In genomic region chr2:185689906-185690539, GRCh38 we compare ENCODE assay signal across 16 cellular contexts. TPM values are rescaled to one million over a fixed set of nuclear protein-coding genes. Genes with fewer than 3 reads are reported as not detected.
DNase-seq lines count a peak whose midpoint lies in the region.
"Had no signal": no experiment of that assay in that cellular context is flagged by ENCODE, and none has a peak within 500 bp of the region (broad histone marks: within the 10 kb centered on the region; RNA-seq: fewer than 3 reads in every experiment).

No MANE protein-coding gene starts in this region.

- H3K9me3 ChIP-seq in mesenchymal stem cell (ENCODE audit: control insufficient read depth, low read length): no peaks in the 10 kb centered on the region
- H3K9me3 ChIP-seq: gastroesophageal sphincter, thoracic aorta had no signal

- H2BK120ac ChIP-seq in mesenchymal stem cell (ENCODE audit: low read depth, low read length): no peak overlapping the region

- H3K4me3 ChIP-seq in ACC112 (ENCODE audit: low read depth, low read length) (0 out of 2 replicates have a peak overlapping the region, but pooled peaks have one; percentile 24), mesenchymal stem cell (ENCODE audit: insufficient read depth in 1 of 2, low read depth in 1 of 2, low read length in 2 of 2) (no peak overlapping the region)
- H3K4me3 ChIP-seq: coronary artery, gastroesophageal sphincter, thoracic aorta had no signal

- no peak overlapping the region for H3K4ac ChIP-seq in mesenchymal stem cell (ENCODE audit: low read depth in 1 of 2, low read length in 2 of 2)

- H3K79me1 ChIP-seq in mesenchymal stem cell (replicated peaks; ENCODE audit: low read length, poor library complexity, severe bottlenecking): peaks cover 6% of the 10 kb centered on the region

- H3K4me1 ChIP-seq in ACC112 (ENCODE audit: control insufficient read depth, insufficient read depth, low read length, unreplicated experiment): peaks cover 3% of the 10 kb centered on the region
- no peaks in the 10 kb centered on the region for H3K4me1 ChIP-seq in mesenchymal stem cell (ENCODE audit: control insufficient read depth, insufficient read depth, low read depth, low read length)
- H3K4me1 ChIP-seq: gastroesophageal sphincter had no signal

- H3K18ac ChIP-seq in mesenchymal stem cell (ENCODE audit: low read depth in 1 of 2, low read length in 2 of 2): no peak overlapping the region

- H3K36me3 ChIP-seq in ACC112 (ENCODE audit: insufficient read depth, low read length): no peaks in the 10 kb centered on the region
- H3K36me3 ChIP-seq in mesenchymal stem cell (ENCODE audit: control insufficient read depth in 1 of 2, insufficient read depth in 2 of 2, low read depth in 1 of 2, low read length in 2 of 2): no peaks in the 10 kb centered on the region
- H3K36me3 ChIP-seq: gastroesophageal sphincter, thoracic aorta had no signal

- no peaks in the 10 kb centered on the region for H3K27me3 ChIP-seq in ACC112 (ENCODE audit: insufficient read depth, low read length)
- H3K27me3 ChIP-seq in mesenchymal stem cell (ENCODE audit: control insufficient read depth in 1 of 2, insufficient read depth in 1 of 2, low read length in 2 of 2): no peaks in the 10 kb centered on the region
- H3K27me3 ChIP-seq: gastroesophageal sphincter had no signal

- no peak overlapping the region for H4K8ac ChIP-seq in mesenchymal stem cell (ENCODE audit: low read length)

- H3K23ac ChIP-seq in mesenchymal stem cell (ENCODE audit: low read length in 2 of 2): no peak overlapping the region

- no peak overlapping the region for H2AFZ ChIP-seq in ACC112 (ENCODE audit: low read length, unreplicated experiment)
- no peak overlapping the region for H2AFZ ChIP-seq in mesenchymal stem cell (ENCODE audit: low read depth, low read length)

- H3K79me2 ChIP-seq in ACC112 (ENCODE audit: control insufficient read depth, insufficient read depth, low read length, unreplicated experiment): no peaks in the 10 kb centered on the region

- H2BK15ac ChIP-seq in mesenchymal stem cell (ENCODE audit: low read depth, poor library complexity, severe bottlenecking): no peak overlapping the region

- 0 out of 2 replicates have a peak overlapping the region, but pooled peaks have one; percentile 8 for H3K27ac ChIP-seq in ACC112 (ENCODE audit: low read depth, low read length)
- no peak overlapping the region for H3K27ac ChIP-seq in mesenchymal stem cell (ENCODE audit: low read length, poor library complexity, severe bottlenecking)
- H3K27ac ChIP-seq: coronary artery, gastroesophageal sphincter, thoracic aorta had no signal

- no peak overlapping the region for H3K9ac ChIP-seq in mesenchymal stem cell (ENCODE audit: low read length)

- no peak overlapping the region for H2BK12ac ChIP-seq in mesenchymal stem cell (ENCODE audit: low read length in 2 of 2)

- H4K91ac ChIP-seq in mesenchymal stem cell (ENCODE audit: low read length): no peak overlapping the region

- DNase-seq in LHCN-M2 (ENCODE audit: low read depth) (peak; percentile 79), astrocyte of the hippocampus (ENCODE audit: low read depth, low spot score) (peak; percentile 45), mesenchymal stem cell (peak; percentile 11), NCI-H748 (lab: John Stamatoyannopoulos, UW; ENCODE audit: unreplicated experiment) (no peak), iPS-NIHi7 (ENCODE audit: extremely low spot score) (no peak), NCI-H446 (lab: John Stamatoyannopoulos, UW) (no peak), NCI-H510A treated with DMSO at 0.1 percent for 48 hours (lab: John Stamatoyannopoulos, UW) (no peak)
- DNase-seq: activated CD4-positive, alpha-beta T cell treated with anti-CD3 and anti-CD28 coated beads, Interleukin-2, amount 50 U/mL, for 4 hours; aorta; CD8-positive, alpha-beta T cell; midbrain; NCI-H187 treated with DMSO at 0.1 percent for 48 hours had no signal

- H2AK5ac ChIP-seq in mesenchymal stem cell (ENCODE audit: low read length, severe bottlenecking): no peak overlapping the region

- H2BK5ac ChIP-seq in mesenchymal stem cell (ENCODE audit: low read depth, low read length, poor library complexity, severe bottlenecking): no peak overlapping the region

- H3K14ac ChIP-seq in mesenchymal stem cell (ENCODE audit: low read length in 2 of 2): no peak overlapping the region

- WGBS in mesenchymal stem cell: no CpG with 5 or more reads among the region's 3 CpGs

- no peak overlapping the region for H3K4me2 ChIP-seq in mesenchymal stem cell (ENCODE audit: low read length, poor library complexity, severe bottlenecking)

RNA-seq across cellular contexts. Expression of gene FSIP2, which starts 48.6 kb away (rescaled TPM):
- total RNA-seq in LHCN-M2 (2014; rRNA removed): 0.13 and 0.17 TPM in 2 replicates
- 0.04 TPM for polyA plus RNA-seq in LHCN-M2 (2012)
- polyA plus RNA-seq in mesenchymal stem cell (2013, experiment 1 of 2): 0.46 TPM
- 0.44 TPM for polyA plus RNA-seq in mesenchymal stem cell (2013, experiment 2 of 2)
- polyA plus RNA-seq: aorta had no signal

Comparison
In these comparisons a context has a peak if more than half of its experiments do, and no peak if none do; other contexts are left out.
1. DNase-seq: peak in LHCN-M2 (single experiment), astrocyte of the hippocampus (single experiment) and mesenchymal stem cell (single experiment); none in NCI-H748 (single experiment), iPS-NIHi7 (single experiment), NCI-H446 (0 of 2) and NCI-H510A treated with DMSO at 0.1 percent for 48 hours (single experiment).